In the genomic region with DNA sequence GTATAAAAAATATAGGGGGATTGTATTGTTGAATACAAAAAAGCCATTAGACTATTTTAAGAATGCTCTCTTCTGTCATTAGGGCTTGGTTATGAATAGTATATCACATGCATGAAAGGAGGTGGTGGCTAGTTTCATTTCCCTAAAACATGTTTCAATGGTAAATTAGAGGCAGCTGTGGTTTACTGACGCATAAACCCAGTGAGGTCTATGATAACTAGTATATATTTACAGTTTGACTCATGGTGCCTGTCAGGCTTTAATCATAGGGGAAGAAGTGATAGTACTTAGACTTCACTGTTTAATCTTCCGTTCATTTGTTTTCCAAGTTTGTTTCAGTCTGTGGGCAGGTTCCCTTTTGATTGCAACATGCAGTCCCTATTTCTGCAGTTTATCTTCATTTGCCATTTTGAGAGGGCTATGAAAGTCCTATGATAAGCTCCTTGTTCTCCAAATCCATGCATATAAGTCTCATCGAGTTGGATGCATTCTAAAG, we compare ENCODE assay signal across 7 cellular contexts. TPM values are rescaled to one million over a fixed set of nuclear protein-coding genes. Genes with fewer than 3 reads are reported as not detected.
DNase-seq lines count a peak whose midpoint lies in the region; ATAC-seq and TF ChIP-seq lines count a peak whose summit lies in the region.

No MANE protein-coding gene starts in this region.

- WGBS in aorta, 2 donors, result 49 to 51% methylated on average over 3 of the region's 3 CpGs

- no peak overlapping the region for H3K4me3 Mint-ChIP-seq in WTC11

- no peaks in the 10 kb centered on the region for H3K4me1 ChIP-seq in aorta (ENCODE audit: control insufficient read depth in 1 of 2, insufficient read depth in 2 of 2, low read length in 2 of 2)

- H3K9me3 Mint-ChIP-seq in WTC11, result no peaks in the 10 kb centered on the region; the same call in 1 of the 2 replicates

- TF ChIP-seq CTCF in WTC11 (IDR thresholded peaks at IDR 0.05), result no peak

- no peak overlapping the region for H3K27ac ChIP-seq in aorta (ENCODE audit: low read depth in 1 of 2, low read length in 2 of 2)

- H3K9me3 ChIP-seq in aorta (ENCODE audit: control insufficient read depth, low read length), result no peaks in the 10 kb centered on the region

- H3K4me3 ChIP-seq in aorta (ENCODE audit: low read length in 2 of 2), result no peak overlapping the region

- POLR2A ChIA-PET in WTC11 (lab: Charles Lee), result no interaction called here

- no peaks in the 10 kb centered on the region for H3K27me3 Mint-ChIP-seq in WTC11 (ENCODE audit: low read depth)

- peaks cover 28% of the 10 kb centered on the region for H3K4me1 Mint-ChIP-seq in WTC11

- peak; percentile 80 for DNase-seq in HPDE6-E6E7 (ENCODE audit: extremely low spot score)
- no peak for DNase-seq in WTC11 (ENCODE audit: low spot score)
- peak; percentile 74 for DNase-seq in hepatic stellate cell (ENCODE audit: low spot score)
- no peak for DNase-seq in aorta
- DNase-seq in NCI-H1694 treated with DMSO at 0.1 percent for 48 hours (lab: John Stamatoyannopoulos, UW), result no peak

- H3K27me3 ChIP-seq in aorta (ENCODE audit: control insufficient read depth in 1 of 2, insufficient read depth in 2 of 2, low read length in 1 of 2), result no peaks in the 10 kb centered on the region

- ATAC-seq in GM18498 (IDR thresholded peaks at IDR 0.05; ENCODE audit: unreplicated experiment) (peak; percentile 96), GM21526 (IDR thresholded peaks at IDR 0.05; ENCODE audit: low FRiP score, unreplicated experiment) (peak; percentile 96), WTC11 (no peak), aorta (ENCODE audit: low FRiP score) (peak; percentile 44)

- H3K36me3 Mint-ChIP-seq in WTC11, result peaks cover 5% of the 10 kb centered on the region; the same call in 1 of the 2 replicates

- intact Hi-C loops in aorta (cut with DNase I), result no loop called here

- no peaks in the 10 kb centered on the region for H3K36me3 ChIP-seq in aorta (ENCODE audit: control insufficient read depth in 1 of 2, insufficient read depth in 2 of 2, low read length in 1 of 2)

- CTCF ChIA-PET in WTC11 (lab: Charles Lee), result interaction anchor here (1.2 kb wide), 1 partner anchor 102 kb away, joined by 3 read pairs; no protein-coding TSS in a partner anchor

- no peak overlapping the region for H3K27ac Mint-ChIP-seq in WTC11

TF ChIP-seq in WTC11, 78 proteins besides CTCF, POLR2A, EP300 and RAD21:
- TF ChIP-seq SOX15 (CRISPR knock-in tag; IDR thresholded peaks at IDR 0.05) (no peak), SMAD4 (CRISPR knock-in tag; IDR thresholded peaks at IDR 0.05) (no peak), NFE2L1 (CRISPR knock-in tag; IDR thresholded peaks at IDR 0.05) (no peak), KAT7 (CRISPR knock-in tag; IDR thresholded peaks at IDR 0.05; ENCODE audit: borderline replicate concordance) (no peak), GABPB1 (CRISPR knock-in tag; IDR thresholded peaks at IDR 0.05) (peak; percentile 81), ZNF416 (CRISPR knock-in tag; IDR thresholded peaks at IDR 0.05) (no peak), E2F4 (CRISPR knock-in tag; IDR thresholded peaks at IDR 0.05; ENCODE audit: borderline replicate concordance, low read depth) (no peak), ZNF263 (CRISPR knock-in tag; IDR thresholded peaks at IDR 0.05; ENCODE audit: low read depth) (no peak)

RNA-seq across cellular contexts. Expression of gene MAP4K3, which starts 55.1 kb away (rescaled TPM):
- 51.6 to 73.2 TPM (median 65.2 TPM) in 3 replicates for total RNA-seq in WTC11 (2021)
- total RNA-seq in aorta, result 10 to 100 TPM; 42.1 to 50.8 TPM
- polyA plus RNA-seq in aorta, result 10 to 100 TPM; 13.9 to 23.6 TPM

Comparison
In these comparisons a context has a peak if more than half of its experiments do, and no peak if none do; other contexts are left out.
1. DNase-seq: peak in HPDE6-E6E7 (single experiment) and hepatic stellate cell (single experiment); none in WTC11 (single experiment), aorta (0 of 2) and NCI-H1694 treated with DMSO at 0.1 percent for 48 hours (single experiment).